Comparison of ENCODE assay signal across 25 cellular contexts in genomic region chr9:92648447-92649406, GRCh38. TPM values are rescaled to one million over a fixed set of nuclear protein-coding genes. Genes with fewer than 3 reads are reported as not detected.
A peak's percentile ranks its signal among the peaks of the same experiment; 100 is the strongest.
DNase-seq lines count a peak whose midpoint lies in the region; ATAC-seq and TF ChIP-seq lines count a peak whose summit lies in the region.
"Had no signal": no experiment of that assay in that cellular context is flagged by ENCODE, and none has a peak within 500 bp of the region (broad histone marks: within the 10 kb centered on the region; RNA-seq: fewer than 3 reads in every experiment).

No MANE protein-coding gene starts in this region.

- DNase-seq in activated CD8-positive, alpha-beta memory T cell treated with anti-CD3 and anti-CD28 coated beads, Interleukin-2, amount 10 ng/mL, durations not matched to agents 7 days and 5 days: peak; percentile 37
- DNase-seq in activated CD8-positive, alpha-beta memory T cell treated with anti-CD3 and anti-CD28 coated beads for 24 hours: no peak
- peak; percentile 60 for DNase-seq in coronary artery (ENCODE audit: low spot score)
- DNase-seq in suprapubic skin (ENCODE audit: low spot score in 2 of 2): peak; percentile 62 to 71
- DNase-seq in cerebellar cortex (ENCODE audit: low spot score): no peak
- no peak for DNase-seq in Kasumi-1 (lab: John Stamatoyannopoulos, UW)
- DNase-seq in NCI-H526 treated with DMSO at 0.1 percent for 48 hours (lab: John Stamatoyannopoulos, UW): no peak
- DNase-seq: activated CD4-positive, alpha-beta T cell treated with anti-CD3 and anti-CD28 coated beads, Interleukin-2, amount 50 U/mL, for 48 hours; activated naive CD4-positive, alpha-beta T cell treated with anti-CD3 and anti-CD28 coated beads, Interleukin-2, amount 10 ng/mL, durations not matched to agents 7 days and 5 days; activated T-cell treated with anti-CD3 and anti-CD28 coated beads, Interleukin-2, amount 50 U/mL, for 48 hours; Calu3; central memory CD4-positive, alpha-beta T cell; foreskin melanocyte; GOT3; hippocampal formation; NCI-H146; NCI-H524; RPMI8226; stimulated activated CD4-positive, alpha-beta T cell treated with anti-CD3 and anti-CD28 coated beads, Interleukin-12 subunit alpha, Interleukin-12 subunit beta, amount 100 ng/mL, for 4 hours; stimulated activated CD4-positive, alpha-beta T cell treated with anti-CD3 and anti-CD28 coated beads, Interleukin-4, amount 100 ng/mL, for 4 hours; WERI-Rb-1 had no signal

- no peak for TF ChIP-seq EP300 in suprapubic skin (IDR thresholded peaks at IDR 0.05)

- H3K36me3 ChIP-seq in mesodermal cell (ENCODE audit: control insufficient read depth, insufficient read depth, low read length) (peaks cover 78% of the 10 kb centered on the region), suprapubic skin (peaks cover 59% of the 10 kb centered on the region)

- no peaks in the 10 kb centered on the region for H3K4me1 ChIP-seq in mesodermal cell (ENCODE audit: control insufficient read depth, insufficient read depth, low read length, poor library complexity, severe bottlenecking)
- H3K4me1 ChIP-seq in suprapubic skin: peaks cover 40% of the 10 kb centered on the region
- H3K4me1 ChIP-seq: upper lobe of left lung had no signal

- 93 to 94% methylated on average over 10 to 11 of the region's 11 CpGs for WGBS in mesodermal cell (ENCODE audit: insufficient coverage in 2 of 2), 2 experiments
- 82% methylated on average over 6 of the region's 11 CpGs for WGBS in suprapubic skin

- CTCF ChIA-PET in activated CD8-positive, alpha-beta memory T cell treated with anti-CD3 and anti-CD28 coated beads, Interleukin-2, amount 10 ng/mL, durations not matched to agents 7 days and 5 days (lab: Charles Lee): interaction anchor here (1.1 kb wide), 1 partner anchor 142 kb away, joined by 3 read pairs; no protein-coding TSS in a partner anchor

- no peak for TF ChIP-seq CTCF in coronary artery (IDR thresholded peaks at IDR 0.05)
- TF ChIP-seq CTCF in suprapubic skin (IDR thresholded peaks at IDR 0.05): no peak

- H3K27me3 ChIP-seq in suprapubic skin: no peaks in the 10 kb centered on the region
- H3K27me3 ChIP-seq: neutrophil, upper lobe of left lung had no signal

- peaks cover 7% of the 10 kb centered on the region for H3K4me1 Mint-ChIP-seq in activated CD8-positive, alpha-beta memory T cell treated with anti-CD3 and anti-CD28 coated beads, Interleukin-2, amount 10 ng/mL, durations not matched to agents 7 days and 5 days
- H3K4me1 Mint-ChIP-seq: activated naive CD4-positive, alpha-beta T cell treated with anti-CD3 and anti-CD28 coated beads, Interleukin-2, amount 10 ng/mL, durations not matched to agents 7 days and 5 days had no signal

- no peak for ATAC-seq in activated CD8-positive, alpha-beta memory T cell treated with anti-CD3 and anti-CD28 coated beads, Interleukin-2, amount 10 ng/mL, durations not matched to agents 7 days and 5 days

- H3K9me3 ChIP-seq in mesodermal cell (ENCODE audit: control insufficient read depth, low read length) (no peaks in the 10 kb centered on the region), suprapubic skin (no peaks in the 10 kb centered on the region)
- H3K9me3 ChIP-seq: neutrophil, upper lobe of left lung had no signal

- H3K4me3 ChIP-seq in coronary artery (no peak overlapping the region), mesodermal cell (ENCODE audit: extremely low read depth, insufficient read depth, low read length, poor library complexity, severe bottlenecking) (no peak overlapping the region), suprapubic skin (no peak overlapping the region)
- H3K4me3 ChIP-seq: upper lobe of left lung had no signal

- peaks cover 55% of the 10 kb centered on the region for H3K36me3 Mint-ChIP-seq in activated CD8-positive, alpha-beta memory T cell treated with anti-CD3 and anti-CD28 coated beads, Interleukin-2, amount 10 ng/mL, durations not matched to agents 7 days and 5 days

- no peak overlapping the region for H3K4me3 Mint-ChIP-seq in activated CD8-positive, alpha-beta memory T cell treated with anti-CD3 and anti-CD28 coated beads, Interleukin-2, amount 10 ng/mL, durations not matched to agents 7 days and 5 days
- H3K4me3 Mint-ChIP-seq: activated naive CD4-positive, alpha-beta T cell treated with anti-CD3 and anti-CD28 coated beads, Interleukin-2, amount 10 ng/mL, durations not matched to agents 7 days and 5 days; stimulated activated naive CD8-positive, alpha-beta T cell treated with anti-CD3 and anti-CD28 coated beads, Interleukin-15, Interleukin-2, amounts not matched to agents 100 ng/mL and 50 ng/mL, for 24 hours had no signal

- H3K27ac ChIP-seq in coronary artery (no peak overlapping the region), mesodermal cell (ENCODE audit: low read depth, low read length, severe bottlenecking) (peak overlapping the region; percentile 23), suprapubic skin (no peak overlapping the region)
- H3K27ac ChIP-seq: neutrophil, upper lobe of left lung, WERI-Rb-1 had no signal

- no peaks in the 10 kb centered on the region for H3K27me3 Mint-ChIP-seq in activated CD8-positive, alpha-beta memory T cell treated with anti-CD3 and anti-CD28 coated beads, Interleukin-2, amount 10 ng/mL, durations not matched to agents 7 days and 5 days
- H3K27me3 Mint-ChIP-seq: activated naive CD4-positive, alpha-beta T cell treated with anti-CD3 and anti-CD28 coated beads, Interleukin-2, amount 10 ng/mL, durations not matched to agents 7 days and 5 days; stimulated activated naive CD8-positive, alpha-beta T cell treated with anti-CD3 and anti-CD28 coated beads, Interleukin-15, Interleukin-2, amounts not matched to agents 100 ng/mL and 50 ng/mL, for 24 hours had no signal

- TF ChIP-seq POLR2A in suprapubic skin (IDR thresholded peaks at IDR 0.05): no peak

- H3K9me3 Mint-ChIP-seq in activated CD8-positive, alpha-beta memory T cell treated with anti-CD3 and anti-CD28 coated beads, Interleukin-2, amount 10 ng/mL, durations not matched to agents 7 days and 5 days (ENCODE audit: low read depth): no peaks in the 10 kb centered on the region
- H3K9me3 Mint-ChIP-seq: activated naive CD4-positive, alpha-beta T cell treated with anti-CD3 and anti-CD28 coated beads, Interleukin-2, amount 10 ng/mL, durations not matched to agents 7 days and 5 days; stimulated activated naive CD8-positive, alpha-beta T cell treated with anti-CD3 and anti-CD28 coated beads, Interleukin-15, Interleukin-2, amounts not matched to agents 100 ng/mL and 50 ng/mL, for 24 hours had no signal

- no peak overlapping the region for H3K27ac Mint-ChIP-seq in activated CD8-positive, alpha-beta memory T cell treated with anti-CD3 and anti-CD28 coated beads, Interleukin-2, amount 10 ng/mL, durations not matched to agents 7 days and 5 days
- H3K27ac Mint-ChIP-seq: activated naive CD4-positive, alpha-beta T cell treated with anti-CD3 and anti-CD28 coated beads, Interleukin-2, amount 10 ng/mL, durations not matched to agents 7 days and 5 days; stimulated activated naive CD8-positive, alpha-beta T cell treated with anti-CD3 and anti-CD28 coated beads, Interleukin-15, Interleukin-2, amounts not matched to agents 100 ng/mL and 50 ng/mL, for 24 hours had no signal

RNA-seq across cellular contexts. Expression of gene IPPK, which starts 21.2 kb away (rescaled TPM):
- total RNA-seq in activated CD8-positive, alpha-beta memory T cell treated with anti-CD3 and anti-CD28 coated beads, Interleukin-2, amount 10 ng/mL, durations not matched to agents 7 days and 5 days: 10 to 100 TPM; 11.4 to 15.1 TPM
- polyA plus RNA-seq in mesodermal cell (2013, experiment 1 of 2): 8.5 TPM
- 4.8 TPM for polyA plus RNA-seq in mesodermal cell (2013, experiment 2 of 2)
- total RNA-seq in suprapubic skin: 10 to 100 TPM; 45.0 to 53.6 (median 50.0) TPM

Comparison
In these comparisons a context has a peak if more than half of its experiments do, and no peak if none do; other contexts are left out.
1. DNase-seq: peak in activated CD8-positive, alpha-beta memory T cell treated with anti-CD3 and anti-CD28 coated beads, Interleukin-2, amount 10 ng/mL, durations not matched to agents 7 days and 5 days (single experiment), coronary artery (single experiment) and suprapubic skin (2 of 2); none in activated CD8-positive, alpha-beta memory T cell treated with anti-CD3 and anti-CD28 coated beads for 24 hours (single experiment), cerebellar cortex (single experiment), Kasumi-1 (0 of 2) and NCI-H526 treated with DMSO at 0.1 percent for 48 hours (single experiment).